ENCODE assay signal across 13 cellular contexts in genomic region chr5:140570058-140570457, GRCh38. TPM values are rescaled to one million over a fixed set of nuclear protein-coding genes. Genes with fewer than 3 reads are reported as not detected.
DNase-seq lines count a peak whose midpoint lies in the region; ATAC-seq, FAIRE-seq and TF ChIP-seq lines count a peak whose summit lies in the region.
"Had no signal": no experiment of that assay in that cellular context is flagged by ENCODE, and none has a peak within 500 bp of the region (broad histone marks: within the 10 kb centered on the region; RNA-seq: fewer than 3 reads in every experiment).

No MANE protein-coding gene starts in this region.

- H3K27me3 ChIP-seq in stomach smooth muscle (ENCODE audit: control insufficient read depth in 1 of 2, insufficient read depth in 2 of 2, low read length in 2 of 2) = no peaks in the 10 kb centered on the region

- H3K9me3 ChIP-seq in kidney (ENCODE audit: control insufficient read depth in 1 of 2, low read length in 2 of 2) (no peaks in the 10 kb centered on the region), stomach smooth muscle (ENCODE audit: control insufficient read depth in 2 of 2, low read length in 2 of 2) (no peaks in the 10 kb centered on the region)
- H3K9me3 ChIP-seq: A549 had no signal

- FAIRE-seq in kidney (lab: Jason Lieb, UNC) = no peak
- FAIRE-seq: A549 had no signal

- peak overlapping the region; percentile 64 for H3K27ac Mint-ChIP-seq in activated CD4-positive, alpha-beta T cell treated with anti-CD3 and anti-CD28 coated beads, Interleukin-2, amount 10 ng/mL, durations not matched to agents 24 days and 14 days
- peak overlapping the region; percentile 96 for H3K27ac Mint-ChIP-seq in activated CD8-positive, alpha-beta memory T cell treated with anti-CD3 and anti-CD28 coated beads, Interleukin-2, amount 10 ng/mL, durations not matched to agents 7 days and 5 days

- H3K27ac ChIP-seq in kidney (ENCODE audit: low read depth in 2 of 2, low read length in 2 of 2) = no peak overlapping the region
- H3K27ac ChIP-seq in stomach smooth muscle (ENCODE audit: low read length) = peak overlapping the region; percentile 37
- H3K27ac ChIP-seq: A549 had no signal

- H3K4me3 ChIP-seq in kidney (ENCODE audit: low read length in 2 of 2) (no peak overlapping the region), stomach smooth muscle (ENCODE audit: low read length in 2 of 2) (no peak overlapping the region)
- H3K4me3 ChIP-seq: A549 had no signal

- H3K4me3 Mint-ChIP-seq in activated CD4-positive, alpha-beta T cell treated with anti-CD3 and anti-CD28 coated beads, Interleukin-2, amount 10 ng/mL, durations not matched to agents 24 days and 14 days = no peak overlapping the region
- H3K4me3 Mint-ChIP-seq in activated CD8-positive, alpha-beta memory T cell treated with anti-CD3 and anti-CD28 coated beads, Interleukin-2, amount 10 ng/mL, durations not matched to agents 7 days and 5 days = peak overlapping the region; percentile 29

- intact Hi-C loops in activated CD4-positive, alpha-beta T cell treated with anti-CD3 and anti-CD28 coated beads, Interleukin-2, amount 10 ng/mL, durations not matched to agents 24 days and 14 days (cut with micrococcal nuclease) = no loop called here
- intact Hi-C loops in kidney (cut with DNase I) = no loop called here

- peaks cover 9 to 27% of the 10 kb centered on the region in 2 donors for H3K4me1 ChIP-seq in kidney (ENCODE audit: control insufficient read depth in 1 of 2, insufficient read depth in 1 of 2, low read depth in 1 of 2, low read length in 2 of 2)
- H3K4me1 ChIP-seq in stomach smooth muscle (ENCODE audit: control insufficient read depth, insufficient read depth, low read length) = peaks cover 48% of the 10 kb centered on the region

- H3K4me1 Mint-ChIP-seq in activated CD4-positive, alpha-beta T cell treated with anti-CD3 and anti-CD28 coated beads, Interleukin-2, amount 10 ng/mL, durations not matched to agents 24 days and 14 days = peaks cover 39% of the 10 kb centered on the region
- peaks cover 48% of the 10 kb centered on the region for H3K4me1 Mint-ChIP-seq in activated CD8-positive, alpha-beta memory T cell treated with anti-CD3 and anti-CD28 coated beads, Interleukin-2, amount 10 ng/mL, durations not matched to agents 7 days and 5 days

- H3K36me3 Mint-ChIP-seq in activated CD4-positive, alpha-beta T cell treated with anti-CD3 and anti-CD28 coated beads, Interleukin-2, amount 10 ng/mL, durations not matched to agents 24 days and 14 days (ENCODE audit: low read depth) = peaks cover 33% of the 10 kb centered on the region
- H3K36me3 Mint-ChIP-seq in activated CD8-positive, alpha-beta memory T cell treated with anti-CD3 and anti-CD28 coated beads, Interleukin-2, amount 10 ng/mL, durations not matched to agents 7 days and 5 days = peaks cover 36% of the 10 kb centered on the region

- CTCF ChIA-PET in activated CD8-positive, alpha-beta memory T cell treated with anti-CD3 and anti-CD28 coated beads, Interleukin-2, amount 10 ng/mL, durations not matched to agents 7 days and 5 days (lab: Charles Lee) = interaction anchor here (1.3 to 1.8 kb wide), 5 partner anchors 65 to 207 kb away, joined by 3 to 8 read pairs (median 7); partner anchors contain the start of genes IK, NDUFA2 and TMCO6

- TF ChIP-seq CTCF in kidney (IDR thresholded peaks at IDR 0.05; ENCODE audit: borderline replicate concordance, extremely low read depth, insufficient read depth) = no peak

- ATAC-seq in activated CD8-positive, alpha-beta memory T cell treated with anti-CD3 and anti-CD28 coated beads, Interleukin-2, amount 10 ng/mL, durations not matched to agents 7 days and 5 days = no peak
- ATAC-seq in GM21528 (IDR thresholded peaks at IDR 0.05; ENCODE audit: low FRiP score, unreplicated experiment) (no peak), HG03139 (IDR thresholded peaks at IDR 0.05; ENCODE audit: unreplicated experiment) (no peak)
- ATAC-seq: A549 had no signal

- DNase-seq in activated CD4-positive, alpha-beta T cell treated with anti-CD3 and anti-CD28 coated beads, Interleukin-2, amount 10 ng/mL, durations not matched to agents 24 days and 14 days = no peak
- no peak for DNase-seq in activated CD4-positive, alpha-beta T cell treated with anti-CD3 and anti-CD28 coated beads, Interleukin-2, amount 50 U/mL, for 1 hour
- peak; percentile 34 for DNase-seq in activated CD8-positive, alpha-beta memory T cell treated with anti-CD3 and anti-CD28 coated beads, Interleukin-2, amount 10 ng/mL, durations not matched to agents 7 days and 5 days
- peak; percentile 39 for DNase-seq in kidney
- no peak for DNase-seq in NCI-H226
- DNase-seq: activated CD4-positive, alpha-beta T cell treated with anti-CD3 and anti-CD28 coated beads for 48 hours; NCI-H1417 treated with DMSO at 0.1 percent for 48 hours; NCI-H774 had no signal

- H3K9me3 Mint-ChIP-seq in activated CD4-positive, alpha-beta T cell treated with anti-CD3 and anti-CD28 coated beads, Interleukin-2, amount 10 ng/mL, durations not matched to agents 24 days and 14 days = no peaks in the 10 kb centered on the region
- no peaks in the 10 kb centered on the region for H3K9me3 Mint-ChIP-seq in activated CD8-positive, alpha-beta memory T cell treated with anti-CD3 and anti-CD28 coated beads, Interleukin-2, amount 10 ng/mL, durations not matched to agents 7 days and 5 days (ENCODE audit: low read depth)

- H3K36me3 ChIP-seq in kidney (ENCODE audit: control insufficient read depth in 1 of 2, insufficient read depth in 2 of 2, low read length in 2 of 2) (peaks cover 13 to 19% of the 10 kb centered on the region in 2 donors), stomach smooth muscle (ENCODE audit: control insufficient read depth in 2 of 2, insufficient read depth in 2 of 2, low read length in 2 of 2) (peaks cover 23 to 28% of the 10 kb centered on the region in 2 donors)

- no peaks in the 10 kb centered on the region for H3K27me3 Mint-ChIP-seq in activated CD4-positive, alpha-beta T cell treated with anti-CD3 and anti-CD28 coated beads, Interleukin-2, amount 10 ng/mL, durations not matched to agents 24 days and 14 days
- H3K27me3 Mint-ChIP-seq in activated CD8-positive, alpha-beta memory T cell treated with anti-CD3 and anti-CD28 coated beads, Interleukin-2, amount 10 ng/mL, durations not matched to agents 7 days and 5 days = no peaks in the 10 kb centered on the region

- H3K9ac ChIP-seq in kidney (ENCODE audit: low read length in 2 of 2) (no peak overlapping the region), stomach smooth muscle (ENCODE audit: low read length in 2 of 2) (no peak overlapping the region)

RNA-seq across cellular contexts. Expression of gene SLC35A4, which starts 5.4 kb away (rescaled TPM):
- total RNA-seq in activated CD4-positive, alpha-beta T cell treated with anti-CD3 and anti-CD28 coated beads, Interleukin-2, amount 10 ng/mL, durations not matched to agents 24 days and 14 days = 105 and 106 TPM in 2 replicates
- total RNA-seq in activated CD8-positive, alpha-beta memory T cell treated with anti-CD3 and anti-CD28 coated beads, Interleukin-2, amount 10 ng/mL, durations not matched to agents 7 days and 5 days = 100 to 1,000 TPM; 100 to 101 TPM
- 89.9 TPM for total RNA-seq in kidney
- polyA plus RNA-seq in kidney (ENCODE audit: insufficient read depth, low read depth, low replicate concordance) = 71.2 TPM

RNA-seq across cellular contexts. Expression of gene APBB3, which starts 5.7 kb away (rescaled TPM):
- total RNA-seq in activated CD4-positive, alpha-beta T cell treated with anti-CD3 and anti-CD28 coated beads, Interleukin-2, amount 10 ng/mL, durations not matched to agents 24 days and 14 days = 16.5 and 17.8 TPM in 2 replicates
- 10 to 100 TPM; 20.0 to 24.8 TPM for total RNA-seq in activated CD8-positive, alpha-beta memory T cell treated with anti-CD3 and anti-CD28 coated beads, Interleukin-2, amount 10 ng/mL, durations not matched to agents 7 days and 5 days
- total RNA-seq in kidney = 33.9 TPM
- 19.6 TPM for polyA plus RNA-seq in kidney (ENCODE audit: insufficient read depth, low read depth, low replicate concordance)

RNA-seq across cellular contexts. Expression of gene SRA1, which starts 12.8 kb away (rescaled TPM):
- total RNA-seq in activated CD4-positive, alpha-beta T cell treated with anti-CD3 and anti-CD28 coated beads, Interleukin-2, amount 10 ng/mL, durations not matched to agents 24 days and 14 days = 53.8 and 54.9 TPM in 2 replicates
- total RNA-seq in activated CD8-positive, alpha-beta memory T cell treated with anti-CD3 and anti-CD28 coated beads, Interleukin-2, amount 10 ng/mL, durations not matched to agents 7 days and 5 days = 10 to 100 TPM; 37.9 to 47.3 TPM
- 31.3 TPM for total RNA-seq in kidney
- 52.4 TPM for polyA plus RNA-seq in kidney (ENCODE audit: insufficient read depth, low read depth, low replicate concordance)

RNA-seq across cellular contexts. Expression of gene EIF4EBP3, which starts 22.6 kb away (rescaled TPM):
- total RNA-seq in activated CD4-positive, alpha-beta T cell treated with anti-CD3 and anti-CD28 coated beads, Interleukin-2, amount 10 ng/mL, durations not matched to agents 24 days and 14 days = 13.8 and 13.9 TPM in 2 replicates
- 1 to 10 TPM; 7.4 to 9.0 TPM for total RNA-seq in activated CD8-positive, alpha-beta memory T cell treated with anti-CD3 and anti-CD28 coated beads, Interleukin-2, amount 10 ng/mL, durations not matched to agents 7 days and 5 days
- 22.6 TPM for total RNA-seq in kidney
- 48.8 TPM for polyA plus RNA-seq in kidney (ENCODE audit: insufficient read depth, low read depth, low replicate concordance)
- total RNA-seq: HT1080 had no signal

Comparison
In these comparisons a context has a peak if more than half of its experiments do, and no peak if none do; other contexts are left out.
1. DNase-seq: peak in activated CD8-positive, alpha-beta memory T cell treated with anti-CD3 and anti-CD28 coated beads, Interleukin-2, amount 10 ng/mL, durations not matched to agents 7 days and 5 days (single experiment) and kidney (single experiment); none in activated CD4-positive, alpha-beta T cell treated with anti-CD3 and anti-CD28 coated beads, Interleukin-2, amount 10 ng/mL, durations not matched to agents 24 days and 14 days (single experiment), activated CD4-positive, alpha-beta T cell treated with anti-CD3 and anti-CD28 coated beads, Interleukin-2, amount 50 U/mL, for 1 hour (single experiment) and NCI-H226 (single experiment).